ENCODE assay signal across 21 cellular contexts in genomic region chr3:63042866-63043265, GRCh38.
DNase-seq lines count a peak whose midpoint lies in the region; ATAC-seq and TF ChIP-seq lines count a peak whose summit lies in the region.
"Had no signal": no experiment of that assay in that cellular context is flagged by ENCODE, and none has a peak within 500 bp of the region (broad histone marks: within the 10 kb centered on the region; RNA-seq: fewer than 3 reads in every experiment).

No MANE protein-coding gene starts in this region.

- H3K27ac ChIP-seq in temporal lobe (ENCODE audit: low read depth, low read length) = peak overlapping the region; percentile 13
- H3K27ac ChIP-seq: 22Rv1, BLaER1, C4-2B had no signal

- no peak for ATAC-seq in natural killer cell
- ATAC-seq: CD8-positive, alpha-beta T cell; GM12878; GM23338; HCT116 had no signal

- no peaks in the 10 kb centered on the region for H3K4me1 Mint-ChIP-seq in endothelial cell (ENCODE audit: unreplicated experiment)
- no peaks in the 10 kb centered on the region for H3K4me1 Mint-ChIP-seq in natural killer cell
- H3K4me1 Mint-ChIP-seq: CD4-positive, CD25-positive, alpha-beta regulatory T cell had no signal

- no peaks in the 10 kb centered on the region for H3K36me3 Mint-ChIP-seq in endothelial cell (ENCODE audit: low read depth, unreplicated experiment)
- no peaks in the 10 kb centered on the region for H3K36me3 Mint-ChIP-seq in natural killer cell
- H3K36me3 Mint-ChIP-seq: CD4-positive, CD25-positive, alpha-beta regulatory T cell; CD8-positive, alpha-beta T cell had no signal

- H3K4me3 Mint-ChIP-seq in endothelial cell (ENCODE audit: unreplicated experiment) (no peak overlapping the region), natural killer cell (no peak overlapping the region)
- H3K4me3 Mint-ChIP-seq: B cell; CD8-positive, alpha-beta T cell; GM23338; H9 had no signal

- DNase-seq in AG10803 (ENCODE audit: low read depth) (peak; percentile 25), NCI-H69 (lab: John Stamatoyannopoulos, UW) (peak; percentile 4), head of caudate nucleus (peak in 27 of 42 donors; percentile 5 to 75 (median 36)), KG1 (lab: John Stamatoyannopoulos, UW) (no peak), NCI-H2107 (lab: John Stamatoyannopoulos, UW) (no peak), endothelial cell (ENCODE audit: low spot score) (no peak), natural killer cell (no peak)
- DNase-seq: Caco-2; CD4-positive, CD25-positive, alpha-beta regulatory T cell; CD8-positive, alpha-beta T cell; DMS153; DND-41; H9 had no signal

- H3K9me3 Mint-ChIP-seq in endothelial cell (ENCODE audit: unreplicated experiment) = peaks cover 4% of the 10 kb centered on the region
- peaks cover 12 to 14% of the 10 kb centered on the region in 2 donors for H3K9me3 Mint-ChIP-seq in natural killer cell

- peaks cover 1% of the 10 kb centered on the region for H3K27me3 Mint-ChIP-seq in endothelial cell (ENCODE audit: unreplicated experiment)
- no peaks in the 10 kb centered on the region for H3K27me3 Mint-ChIP-seq in natural killer cell (ENCODE audit: low read depth in 2 of 2)
- H3K27me3 Mint-ChIP-seq: B cell; CD4-positive, CD25-positive, alpha-beta regulatory T cell had no signal

- no peak overlapping the region for H3K4me3 ChIP-seq in AG10803 (ENCODE audit: low read length)
- H3K4me3 ChIP-seq: BLaER1, GM12878, GM23338 had no signal

- H3K27ac Mint-ChIP-seq in endothelial cell (ENCODE audit: unreplicated experiment) = no peak overlapping the region
- H3K27ac Mint-ChIP-seq in natural killer cell = no peak overlapping the region
- H3K27ac Mint-ChIP-seq: B cell; CD4-positive, CD25-positive, alpha-beta regulatory T cell; CD8-positive, alpha-beta T cell; GM23338; H9 had no signal

- no peak for TF ChIP-seq CTCF in AG10803 (conservative IDR thresholded peaks at IDR 0.05; ENCODE audit: low read length)
- no peak for TF ChIP-seq CTCF in endothelial cell (IDR thresholded peaks at IDR 0.05; ENCODE audit: unreplicated experiment)
- no peak for TF ChIP-seq CTCF in natural killer cell (IDR thresholded peaks at IDR 0.05)

- intact Hi-C loops in head of caudate nucleus (cut with DNase I) (no loop called here), natural killer cell (cut with micrococcal nuclease) (no loop called here)

Comparison
In these comparisons a context has a peak if more than half of its experiments do, and no peak if none do; other contexts are left out.
1. DNase-seq: peak in AG10803 (single experiment), NCI-H69 (single experiment) and head of caudate nucleus (27 of 42); none in KG1 (single experiment), NCI-H2107 (single experiment), endothelial cell (single experiment) and natural killer cell (single experiment).